Comparison of ENCODE assay signal across 7 cellular contexts in genomic region chr10:91013985-91014384, GRCh38.
"Had no signal": no experiment of that assay in that cellular context is flagged by ENCODE, and none has a peak within 500 bp of the region (broad histone marks: within the 10 kb centered on the region; RNA-seq: fewer than 3 reads in every experiment).

No MANE protein-coding gene starts in this region.

- H3K4me3 Mint-ChIP-seq: GM23338, H9, IgD-negative memory B cell had no signal

- ATAC-seq: GM23338 had no signal

- H2AFZ ChIP-seq: GM23338 had no signal

- H3K9me3 Mint-ChIP-seq: GM23338, H9 had no signal

- H3K27ac ChIP-seq: HL-60, KMS-11 had no signal

- DNase-seq: H9, HCEC 1CT, KBM-7 had no signal

- H3K4me2 ChIP-seq: GM23338, KMS-11 had no signal

- H3K4me3 ChIP-seq: GM23338 had no signal

- H3K27ac Mint-ChIP-seq: GM23338, H9, IgD-negative memory B cell had no signal

- H3K36me3 Mint-ChIP-seq: IgD-negative memory B cell had no signal

- H3K9ac ChIP-seq: KMS-11 had no signal
